In the genomic region with DNA sequence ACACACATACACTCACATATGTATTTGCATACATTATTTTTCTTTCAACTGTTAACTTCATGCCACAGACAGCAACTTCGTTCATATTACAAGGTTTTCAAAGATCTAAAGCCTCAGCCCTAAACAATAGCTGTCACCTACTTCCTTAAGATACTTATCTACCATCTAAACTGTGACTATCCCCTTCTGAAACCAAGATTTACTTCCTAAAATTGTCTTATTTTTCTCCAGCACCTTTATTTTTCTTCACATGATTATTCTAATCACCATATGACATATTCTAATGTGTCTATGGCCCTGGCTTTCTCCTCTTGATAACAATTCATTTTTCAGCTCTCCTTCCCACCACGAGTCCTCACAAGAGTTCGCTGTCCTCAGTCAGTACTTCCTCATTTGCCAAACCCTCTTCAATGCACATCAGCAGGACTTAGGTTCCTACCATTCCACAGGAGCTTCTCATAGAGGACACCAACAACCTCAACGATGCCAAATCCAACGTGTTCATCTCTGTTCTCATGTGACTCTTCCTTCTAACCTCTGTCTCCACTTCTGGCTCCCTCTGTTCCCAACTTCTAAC, we compare ENCODE assay signal across 23 cellular contexts. TPM values are rescaled to one million over a fixed set of nuclear protein-coding genes. Genes with fewer than 3 reads are reported as not detected.
DNase-seq lines count a peak whose midpoint lies in the region; ATAC-seq, FAIRE-seq and TF ChIP-seq lines count a peak whose summit lies in the region.
"Had no signal": no experiment of that assay in that cellular context is flagged by ENCODE, and none has a peak within 500 bp of the region (broad histone marks: within the 10 kb centered on the region; RNA-seq: fewer than 3 reads in every experiment).

No MANE protein-coding gene starts in this region.

- H4K20me1 ChIP-seq in keratinocyte (ENCODE audit: control insufficient read depth, extremely low read depth, insufficient read depth, low read length) = no peaks in the 10 kb centered on the region

- H3K9me1 ChIP-seq in keratinocyte (ENCODE audit: control insufficient read depth, extremely low read depth, insufficient read depth, low read length) = no peaks in the 10 kb centered on the region

- 71 to 82% (median 78%) methylated on average over 5 of the region's 5 CpGs for WGBS in small intestine, 3 donors

- no peak for TF ChIP-seq CTCF in keratinocyte (optimal IDR thresholded peaks at IDR 0.05 in 1 of 3, IDR thresholded peaks at IDR 0.05 in 1 of 3, conservative IDR thresholded peaks at IDR 0.05 in 1 of 3; ENCODE audit: extremely low read depth in 1 of 3, insufficient read depth in 2 of 3, low read length in 3 of 3)

- peak; percentile 73 for ATAC-seq in GM18868 (IDR thresholded peaks at IDR 0.05; ENCODE audit: unreplicated experiment)
- no peak for ATAC-seq in GM19023 (IDR thresholded peaks at IDR 0.05; ENCODE audit: unreplicated experiment)
- ATAC-seq: left ventricle myocardium superior had no signal

- H3K27ac ChIP-seq in keratinocyte (ENCODE audit: control insufficient read depth, insufficient read depth, low read length) (no peak overlapping the region), small intestine (ENCODE audit: low read depth in 1 of 2, low read length in 1 of 2) (no peak overlapping the region)
- H3K27ac ChIP-seq: neutrophil, testis had no signal

- H3K4me3 ChIP-seq in keratinocyte (ENCODE audit: control insufficient read depth in 2 of 3, extremely low read depth in 1 of 3, insufficient read depth in 2 of 3, low read depth in 1 of 3, low read length in 3 of 3) = no peak overlapping the region
- no peak overlapping the region for H3K4me3 ChIP-seq in small intestine (ENCODE audit: low read depth in 1 of 2, low read length in 2 of 2)
- H3K4me3 ChIP-seq: testis had no signal

- H2AFZ ChIP-seq in keratinocyte (ENCODE audit: control insufficient read depth, low read length) = no peak overlapping the region

- dilution Hi-C loops in keratinocyte (cut with MboI; ENCODE audit: extremely low pct_ligation_motif_present, low sequenced_read_pairs) = no loop called here

- H3K9ac ChIP-seq in keratinocyte (ENCODE audit: control insufficient read depth, extremely low read depth, insufficient read depth, low read length) = no peak overlapping the region

- H3K27me3 ChIP-seq in keratinocyte (ENCODE audit: control insufficient read depth, extremely low read depth, insufficient read depth, low read length) (no peaks in the 10 kb centered on the region), small intestine (ENCODE audit: control insufficient read depth in 2 of 2, insufficient read depth in 2 of 2, low read length in 2 of 2) (no peaks in the 10 kb centered on the region)
- H3K27me3 ChIP-seq: neutrophil, testis had no signal

- H3K36me3 ChIP-seq in keratinocyte (ENCODE audit: control insufficient read depth in 2 of 2, extremely low read depth in 1 of 2, insufficient read depth in 2 of 2, low read length in 2 of 2) = peaks cover 2 to 6% of the 10 kb centered on the region in 2 experiments
- peaks cover 0 to 3% of the 10 kb centered on the region in 2 donors for H3K36me3 ChIP-seq in small intestine (ENCODE audit: control insufficient read depth in 2 of 2, insufficient read depth in 2 of 2, low read length in 2 of 2)

- FAIRE-seq in keratinocyte (lab: Jason Lieb, UNC) (peak; percentile 20), small intestine (lab: Jason Lieb, UNC) (no peak)

- H3K4me1 ChIP-seq in keratinocyte (ENCODE audit: control insufficient read depth, extremely low read depth, insufficient read depth, low read length) = no peaks in the 10 kb centered on the region
- no peaks in the 10 kb centered on the region for H3K4me1 ChIP-seq in small intestine (ENCODE audit: control insufficient read depth in 2 of 2, insufficient read depth in 1 of 2, low read depth in 1 of 2, low read length in 1 of 2)
- H3K4me1 ChIP-seq: testis had no signal

- H3K79me2 ChIP-seq in keratinocyte (ENCODE audit: control insufficient read depth, insufficient read depth, low read length) = no peaks in the 10 kb centered on the region

- peak; percentile 84 for DNase-seq in KBM-7
- peak; percentile 63 for DNase-seq in SKM-1 (lab: John Stamatoyannopoulos, UW; ENCODE audit: unreplicated experiment)
- DNase-seq in keratinocyte (ENCODE audit: low read depth, low spot score) = no peak
- no peak for DNase-seq in small intestine
- DNase-seq in NCI-H82 treated with DMSO at 0.1 percent for 48 hours (lab: John Stamatoyannopoulos, UW; ENCODE audit: unreplicated experiment) = no peak
- DNase-seq: activated CD4-positive, alpha-beta T cell treated with anti-CD3 and anti-CD28 coated beads for 1 hour; activated effector memory CD4-positive, alpha-beta T cell treated with Interleukin-2 at 50 U/mL for 16 hours; amniotic stem cell; central memory CD4-positive, alpha-beta T cell; DMS 273 treated with DMSO at 0.1 percent for 48 hours; effector memory CD4-positive, alpha-beta T cell; glutamatergic neuron; H9; left ventricle myocardium superior; NCI-H1694 treated with DMSO at 0.1 percent for 48 hours; NCI-H226; Right ventricle myocardium superior; stimulated activated CD4-positive, alpha-beta T cell treated with anti-CD3 and anti-CD28 coated beads, Interleukin-12 subunit alpha, Interleukin-12 subunit beta, amount 100 ng/mL, for 4 hours; T-helper 2 cell; testis had no signal

- H3K9me3 ChIP-seq in keratinocyte (ENCODE audit: control insufficient read depth, low read depth, low read length) (no peaks in the 10 kb centered on the region), small intestine (ENCODE audit: control insufficient read depth, low read depth) (no peaks in the 10 kb centered on the region)
- H3K9me3 ChIP-seq: neutrophil, testis had no signal

- in situ Hi-C loops in KBM-7 (cut with MboI; ENCODE audit: low pct_unique_long_range_greater_than_20kb, low sequenced_read_pairs) = no loop called here

- no peak overlapping the region for H3K4me2 ChIP-seq in keratinocyte (ENCODE audit: control insufficient read depth, extremely low read depth, insufficient read depth, low read depth, low read length)

RNA-seq across cellular contexts. Expression of a gene that starts 53.8 kb away (rescaled TPM):
- polyA plus RNA-seq in keratinocyte (41.8 to 77.3 TPM (median 49.8 TPM) in 3 replicates), small intestine (1 to 10 TPM in 2 of 3 donors, under 1 TPM in 1; 0.89 to 3.7 (median 1.1) TPM)
- polyA plus RNA-seq in keratinocyte (2011; ENCODE audit: low read depth) = 32.0 TPM
- polyA plus RNA-seq in keratinocyte (2011; cell fraction: cytosol; rRNA removed) = 26.6 and 61.1 TPM in 2 replicates
- 64.2 and 72.3 TPM in 2 replicates for polyA plus RNA-seq in keratinocyte (2011; cell fraction: nucleus; rRNA removed)
- polyA plus RNA-seq in keratinocyte (2012; ENCODE audit: low replicate concordance) = 17.3 and 27.5 TPM in 2 replicates
- polyA minus RNA-seq in keratinocyte = 23.5 to 81.4 TPM (median 34.6 TPM) in 3 replicates
- polyA minus RNA-seq in keratinocyte (2011; cell fraction: cytosol; rRNA and poly(A)+ RNA removed) = 13.6 TPM
- 65.8 and 119 TPM in 2 replicates for polyA minus RNA-seq in keratinocyte (2011; cell fraction: nucleus; rRNA and poly(A)+ RNA removed)

Comparison
In these comparisons a context has a peak if more than half of its experiments do, and no peak if none do; other contexts are left out.
1. DNase-seq: peak in KBM-7 (single experiment) and SKM-1 (single experiment); none in keratinocyte (single experiment), small intestine (single experiment) and NCI-H82 treated with DMSO at 0.1 percent for 48 hours (single experiment).